39 cellular contexts compared by ENCODE assay signal in the genomic region with DNA sequence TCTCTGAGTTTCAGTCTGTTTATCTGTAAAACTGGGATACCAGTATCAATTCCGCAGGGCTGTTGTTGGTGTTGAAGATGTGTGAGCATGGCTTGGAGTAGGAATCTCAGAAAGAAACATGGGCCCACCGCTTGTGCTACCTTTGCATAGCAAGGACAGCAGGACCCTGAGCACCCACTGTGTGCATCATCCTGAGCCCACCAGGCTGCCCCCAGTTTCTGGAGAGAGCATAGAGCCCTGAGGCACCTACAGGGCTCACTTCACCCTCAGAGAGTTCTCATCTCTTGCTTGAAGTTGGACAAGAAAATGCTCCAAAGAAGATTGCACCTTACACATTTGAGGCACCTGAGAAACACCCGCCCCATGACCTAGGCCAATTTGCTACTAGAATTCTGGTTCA. TPM values are rescaled to one million over a fixed set of nuclear protein-coding genes. Genes with fewer than 3 reads are reported as not detected.
"Had no signal": no experiment of that assay in that cellular context is flagged by ENCODE, and none has a peak within 500 bp of the region (broad histone marks: within the 10 kb centered on the region; RNA-seq: fewer than 3 reads in every experiment).

No MANE protein-coding gene starts in this region.

- H3K27me3 ChIP-seq: MG63 had no signal

- H3K4me3 ChIP-seq: MG63 had no signal

- DNase-seq: Karpas-422, Kasumi-1, KBM-7, KG1, MG63, MM.1S, MV-4-11, NCI-H1048, NCI-H1092, NCI-H1092 treated with DMSO at 0.1 percent for 48 hours, NCI-H1105, NCI-H1105 treated with DMSO at 0.1 percent for 48 hours, NCI-H1417, NCI-H1417 treated with DMSO at 0.1 percent for 48 hours, NCI-H1436, NCI-H1436 treated with DMSO at 0.1 percent for 48 hours, NCI-H146, NCI-H1694, NCI-H1694 treated with DMSO at 0.1 percent for 48 hours, NCI-H187, NCI-H187 treated with DMSO at 0.1 percent for 48 hours, NCI-H1930, NCI-H2029, NCI-H2029 treated with DMSO at 0.1 percent for 48 hours, NCI-H2081, NCI-H2081 treated with DMSO at 0.1 percent for 48 hours, NCI-H2107, NCI-H2171, NCI-H2171 treated with DMSO at 0.1 percent for 48 hours, NCI-H2227 treated with DMSO at 0.1 percent for 48 hours, NCI-H226, NCI-H345, NCI-H446, NCI-H446 treated with DMSO at 0.1 percent for 48 hours had no signal

- H3K9ac ChIP-seq: KMS-11 had no signal

- H3K27ac ChIP-seq: KMS-11 had no signal

- H3K4me2 ChIP-seq: KMS-11 had no signal

- H3K36me3 ChIP-seq: MG63 had no signal

RNA-seq across cellular contexts. Expression of a gene that starts 12.9 kb away (rescaled TPM):
- total RNA-seq: LHCN-M2, M059J, MCF 10A, NCI-H460 had no signal
